In the genomic region with DNA sequence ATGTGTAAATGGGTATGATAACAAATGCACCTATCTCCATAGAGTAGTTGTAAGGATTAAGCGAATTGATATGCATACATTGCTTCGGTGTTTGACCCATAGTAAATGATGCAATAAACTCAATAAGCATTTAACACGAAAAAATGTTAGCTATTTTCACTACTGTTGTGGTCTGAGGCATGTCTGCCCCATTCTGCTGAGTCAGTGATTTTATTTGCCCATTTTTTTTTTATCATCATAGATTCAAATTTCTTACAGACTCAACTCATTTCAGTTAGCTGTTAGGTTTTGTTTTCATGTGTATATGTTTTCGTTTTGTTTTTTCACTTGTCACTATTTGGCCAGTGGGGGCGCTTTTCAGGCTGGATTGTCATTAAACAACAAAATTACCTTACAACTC, we compare ENCODE assay signal across 22 cellular contexts.
"Had no signal": no experiment of that assay in that cellular context is flagged by ENCODE, and none has a peak within 500 bp of the region (broad histone marks: within the 10 kb centered on the region; RNA-seq: fewer than 3 reads in every experiment).

No MANE protein-coding gene starts in this region.

- H3K4me3 Mint-ChIP-seq: activated CD4-positive, alpha-beta memory T cell treated with anti-CD3 and anti-CD28 coated beads for 36 hours; activated naive CD8-positive, alpha-beta T cell treated with anti-CD3 and anti-CD28 coated beads, Interleukin-2, amount 10 ng/mL, durations not matched to agents 7 days and 5 days; naive thymus-derived CD8-positive, alpha-beta T cell; stimulated activated naive B cell treated with anti-CD40 and anti-IgM and Interleukin-4, amounts not matched to agents 10 μg/mL and 1 μg/mL and 100 μg/mL, for 72 hours had no signal

- FAIRE-seq: endometrium had no signal

- H3K36me3 Mint-ChIP-seq: activated CD4-positive, alpha-beta memory T cell treated with anti-CD3 and anti-CD28 coated beads for 36 hours; activated naive CD8-positive, alpha-beta T cell treated with anti-CD3 and anti-CD28 coated beads, Interleukin-2, amount 10 ng/mL, durations not matched to agents 7 days and 5 days; naive thymus-derived CD8-positive, alpha-beta T cell; stimulated activated naive B cell treated with anti-CD40 and anti-IgM and Interleukin-4, amounts not matched to agents 10 μg/mL and 1 μg/mL and 100 μg/mL, for 72 hours had no signal

- DNase-seq: activated CD4-positive, alpha-beta memory T cell treated with anti-CD3 and anti-CD28 coated beads for 36 hours; activated CD4-positive, alpha-beta T cell treated with anti-CD3 and anti-CD28 coated beads for 48 hours; activated CD4-positive, CD25-positive, alpha-beta regulatory T cell; activated naive CD4-positive, alpha-beta T cell treated with Interleukin-2 at 50 U/mL for 16 hours; activated naive CD8-positive, alpha-beta T cell treated with anti-CD3 and anti-CD28 coated beads, Interleukin-2, amount 10 ng/mL, durations not matched to agents 7 days and 5 days; activated T-cell treated with anti-CD3 and anti-CD28 coated beads, Interleukin-2, amount 50 U/mL, for 48 hours; amniotic stem cell; cerebellar nuclear complex; cortex of kidney; foreskin keratinocyte; kidney glomerular epithelial cell; left lung; naive thymus-derived CD8-positive, alpha-beta T cell; sigmoid colon; stimulated activated CD4-positive, alpha-beta T cell treated with anti-CD3 and anti-CD28 coated beads, Interleukin-15, amount 100 ng/mL, for 24 hours; stimulated activated naive B cell treated with anti-CD40 and anti-IgM and Interleukin-4, amounts not matched to agents 10 μg/mL and 1 μg/mL and 100 μg/mL, for 72 hours; T1000; transverse colon; uterus had no signal

- H3K79me2 ChIP-seq: hepatocyte had no signal

- H3K27me3 Mint-ChIP-seq: activated naive CD8-positive, alpha-beta T cell treated with anti-CD3 and anti-CD28 coated beads, Interleukin-2, amount 10 ng/mL, durations not matched to agents 7 days and 5 days had no signal

- H3K9me3 ChIP-seq: left lung, sigmoid colon, transverse colon, uterus had no signal

- H3K27me3 ChIP-seq: foreskin keratinocyte, hepatocyte, left lung, sigmoid colon, transverse colon, uterus had no signal

- H3K4me3 ChIP-seq: hepatocyte, left lung, sigmoid colon, smooth muscle cell, transverse colon, uterus had no signal

- H3K27ac Mint-ChIP-seq: activated CD4-positive, alpha-beta memory T cell treated with anti-CD3 and anti-CD28 coated beads for 36 hours; activated naive CD8-positive, alpha-beta T cell treated with anti-CD3 and anti-CD28 coated beads, Interleukin-2, amount 10 ng/mL, durations not matched to agents 7 days and 5 days; naive thymus-derived CD8-positive, alpha-beta T cell; stimulated activated naive B cell treated with anti-CD40 and anti-IgM and Interleukin-4, amounts not matched to agents 10 μg/mL and 1 μg/mL and 100 μg/mL, for 72 hours had no signal

- H3K27ac ChIP-seq: foreskin keratinocyte, hepatocyte, left lung, sigmoid colon, transverse colon, uterus had no signal

- H3K36me3 ChIP-seq: left lung, sigmoid colon, transverse colon, uterus had no signal

- H3K9me3 Mint-ChIP-seq: activated CD4-positive, alpha-beta memory T cell treated with anti-CD3 and anti-CD28 coated beads for 36 hours; activated naive CD8-positive, alpha-beta T cell treated with anti-CD3 and anti-CD28 coated beads, Interleukin-2, amount 10 ng/mL, durations not matched to agents 7 days and 5 days; naive thymus-derived CD8-positive, alpha-beta T cell had no signal

- H3K4me1 Mint-ChIP-seq: activated naive CD8-positive, alpha-beta T cell treated with anti-CD3 and anti-CD28 coated beads, Interleukin-2, amount 10 ng/mL, durations not matched to agents 7 days and 5 days; naive thymus-derived CD8-positive, alpha-beta T cell; stimulated activated naive B cell treated with anti-CD40 and anti-IgM and Interleukin-4, amounts not matched to agents 10 μg/mL and 1 μg/mL and 100 μg/mL, for 72 hours had no signal

- ATAC-seq: foreskin keratinocyte; left lung; naive thymus-derived CD8-positive, alpha-beta T cell; stimulated activated naive B cell treated with anti-CD40 and anti-IgM and Interleukin-4, amounts not matched to agents 10 μg/mL and 1 μg/mL and 100 μg/mL, for 72 hours had no signal

- H3K4me1 ChIP-seq: foreskin keratinocyte, left lung, sigmoid colon, transverse colon, uterus had no signal

- H2AFZ ChIP-seq: hepatocyte had no signal

- H3K4me2 ChIP-seq: hepatocyte, smooth muscle cell had no signal
